Comparison of ENCODE assay signal across 21 cellular contexts in genomic region chr20:32563311-32564272, GRCh38. TPM values are rescaled to one million over a fixed set of nuclear protein-coding genes. Genes with fewer than 3 reads are reported as not detected.
A peak's percentile ranks its signal among the peaks of the same experiment; 100 is the strongest.
DNase-seq lines count a peak whose midpoint lies in the region; ATAC-seq and TF ChIP-seq lines count a peak whose summit lies in the region.
"Had no signal": no experiment of that assay in that cellular context is flagged by ENCODE, and none has a peak within 500 bp of the region (broad histone marks: within the 10 kb centered on the region; RNA-seq: fewer than 3 reads in every experiment).

No MANE protein-coding gene starts in this region.

- no peak overlapping the region for H2BK120ac ChIP-seq in mesenchymal stem cell (ENCODE audit: low read depth, low read length)

- peaks cover 43% of the 10 kb centered on the region for H3K4me1 Mint-ChIP-seq in stimulated activated naive CD8-positive, alpha-beta T cell treated with anti-CD3 and anti-CD28 coated beads, Interleukin-15, Interleukin-2, amounts not matched to agents 100 ng/mL and 50 ng/mL, for 24 hours (ENCODE audit: low read depth)
- H3K4me1 Mint-ChIP-seq in MCF 10A (ENCODE audit: insufficient read depth, unreplicated experiment) (no peaks in the 10 kb centered on the region), Caco-2 (ENCODE audit: low read depth, unreplicated experiment) (peaks cover 8% of the 10 kb centered on the region)

- H3K79me1 ChIP-seq in mesenchymal stem cell (replicated peaks; ENCODE audit: low read length, poor library complexity, severe bottlenecking) = no peaks in the 10 kb centered on the region

- no peaks in the 10 kb centered on the region for H3K36me3 Mint-ChIP-seq in stimulated activated naive CD8-positive, alpha-beta T cell treated with anti-CD3 and anti-CD28 coated beads, Interleukin-15, Interleukin-2, amounts not matched to agents 100 ng/mL and 50 ng/mL, for 24 hours (ENCODE audit: low read depth)
- no peaks in the 10 kb centered on the region for H3K36me3 Mint-ChIP-seq in MCF 10A (ENCODE audit: insufficient read depth, unreplicated experiment)
- no peaks in the 10 kb centered on the region for H3K36me3 Mint-ChIP-seq in Caco-2 (ENCODE audit: insufficient read depth, unreplicated experiment)

- H3K18ac ChIP-seq in mesenchymal stem cell (ENCODE audit: low read depth in 1 of 2, low read length in 2 of 2) = peak overlapping the region in 1 of 2 experiments; percentile 46

- CTCF ChIA-PET in MCF 10A (lab: Yijun Ruan, JAX) = interaction anchor here (0.8 kb wide), 1 partner anchor 24 kb away, joined by 3 read pairs; no protein-coding TSS in a partner anchor
- CTCF ChIA-PET in Caco-2 (lab: Charles Lee) = no interaction called here

- no peak overlapping the region for H3K23ac ChIP-seq in mesenchymal stem cell (ENCODE audit: low read length in 2 of 2)

- H3K36me3 ChIP-seq in mesenchymal stem cell (ENCODE audit: control insufficient read depth in 1 of 2, insufficient read depth in 2 of 2, low read depth in 1 of 2, low read length in 2 of 2) (peaks cover 0 to 3% of the 10 kb centered on the region in 2 experiments), Caco-2 (ENCODE audit: control insufficient read depth, insufficient read depth, low read length) (no peaks in the 10 kb centered on the region)
- H3K36me3 ChIP-seq: colonic mucosa, heart right ventricle, spleen had no signal

- no peak overlapping the region for H3K4me3 Mint-ChIP-seq in stimulated activated naive CD8-positive, alpha-beta T cell treated with anti-CD3 and anti-CD28 coated beads, Interleukin-15, Interleukin-2, amounts not matched to agents 100 ng/mL and 50 ng/mL, for 24 hours
- H3K4me3 Mint-ChIP-seq in MCF 10A (ENCODE audit: unreplicated experiment) = no peak overlapping the region
- H3K4me3 Mint-ChIP-seq in Caco-2 (ENCODE audit: unreplicated experiment) = no peak overlapping the region
- H3K4me3 Mint-ChIP-seq: activated T-cell treated with anti-CD3 and anti-CD28 coated beads, Interleukin-2, amount 50 U/mL, for 4 hours; HFFc6; nephron had no signal

- no peak overlapping the region for H2AFZ ChIP-seq in mesenchymal stem cell (ENCODE audit: low read depth, low read length)

- ATAC-seq in stimulated activated naive CD8-positive, alpha-beta T cell treated with anti-CD3 and anti-CD28 coated beads, Interleukin-15, Interleukin-2, amounts not matched to agents 100 U/mL and 50 U/mL, for 24 hours = no peak
- ATAC-seq: activated T-cell treated with anti-CD3 and anti-CD28 coated beads, Interleukin-2, amount 50 U/mL, for 4 hours had no signal

- peak overlapping the region in 1 of 2 experiments; percentile 31 for H3K14ac ChIP-seq in mesenchymal stem cell (ENCODE audit: low read length in 2 of 2)

- H3K9me3 Mint-ChIP-seq in stimulated activated naive CD8-positive, alpha-beta T cell treated with anti-CD3 and anti-CD28 coated beads, Interleukin-15, Interleukin-2, amounts not matched to agents 100 ng/mL and 50 ng/mL, for 24 hours = no peaks in the 10 kb centered on the region
- H3K9me3 Mint-ChIP-seq in MCF 10A (ENCODE audit: unreplicated experiment) (no peaks in the 10 kb centered on the region), Caco-2 (ENCODE audit: unreplicated experiment) (no peaks in the 10 kb centered on the region)
- H3K9me3 Mint-ChIP-seq: activated T-cell treated with anti-CD3 and anti-CD28 coated beads, Interleukin-2, amount 50 U/mL, for 4 hours; HFFc6; nephron had no signal

- no peak overlapping the region for H3K4me2 ChIP-seq in mesenchymal stem cell (ENCODE audit: low read length, poor library complexity, severe bottlenecking)
- H3K4me2 ChIP-seq: KMS-11 had no signal

- no peak overlapping the region for H3K9ac ChIP-seq in mesenchymal stem cell (ENCODE audit: low read length)
- H3K9ac ChIP-seq: KMS-11 had no signal

- intact Hi-C loops in MCF 10A (cut with micrococcal nuclease) = no loop called here
- intact Hi-C loops in Caco-2 (cut with micrococcal nuclease; ENCODE audit: unreplicated experiment) = no loop called here

- TF ChIP-seq CTCF in MCF 10A (IDR thresholded peaks at IDR 0.05; ENCODE audit: unreplicated experiment) (no peak), Caco-2 (IDR thresholded peaks at IDR 0.05; ENCODE audit: insufficient read depth in 1 of 2, low read depth in 1 of 2, low read length in 1 of 2, severe bottlenecking in 1 of 2, unreplicated experiment in 1 of 2) (no peak)

- H3K27me3 ChIP-seq in mesenchymal stem cell (ENCODE audit: control insufficient read depth in 1 of 2, insufficient read depth in 1 of 2, low read length in 2 of 2) = peaks cover 0 to 2% of the 10 kb centered on the region in 2 experiments
- H3K27me3 ChIP-seq in Caco-2 (replicated peaks; ENCODE audit: control insufficient read depth, insufficient read depth, low read length) = no peaks in the 10 kb centered on the region
- H3K27me3 ChIP-seq: colonic mucosa had no signal

- H3K4me1 ChIP-seq in mesenchymal stem cell (ENCODE audit: control insufficient read depth, insufficient read depth, low read depth, low read length) (peaks cover 25% of the 10 kb centered on the region), Caco-2 (peaks cover 17% of the 10 kb centered on the region)
- H3K4me1 ChIP-seq: colonic mucosa had no signal

- POLR2A ChIA-PET in MCF 10A (lab: Yijun Ruan, JAX) (interaction anchor here (0.8 kb wide), 1 partner anchor 9 kb away, joined by 5 read pairs; no protein-coding TSS in a partner anchor), Caco-2 (lab: Charles Lee) (no interaction called here)

- H2BK5ac ChIP-seq in mesenchymal stem cell (ENCODE audit: low read depth, low read length, poor library complexity, severe bottlenecking) = no peak overlapping the region

- peak overlapping the region; percentile 22 for H4K8ac ChIP-seq in mesenchymal stem cell (ENCODE audit: low read length)

- H3K9me3 ChIP-seq in mesenchymal stem cell (ENCODE audit: control insufficient read depth, low read length) (no peaks in the 10 kb centered on the region), Caco-2 (no peaks in the 10 kb centered on the region)
- H3K9me3 ChIP-seq: colonic mucosa, heart right ventricle, spleen had no signal

- peak overlapping the region; percentile 11 for H3K27ac Mint-ChIP-seq in stimulated activated naive CD8-positive, alpha-beta T cell treated with anti-CD3 and anti-CD28 coated beads, Interleukin-15, Interleukin-2, amounts not matched to agents 100 ng/mL and 50 ng/mL, for 24 hours
- H3K27ac Mint-ChIP-seq in MCF 10A (ENCODE audit: low read depth, unreplicated experiment) (no peak overlapping the region), Caco-2 (ENCODE audit: unreplicated experiment) (no peak overlapping the region)
- H3K27ac Mint-ChIP-seq: HFFc6 had no signal

- H2BK12ac ChIP-seq in mesenchymal stem cell (ENCODE audit: low read length in 2 of 2) = peak overlapping the region; percentile 45 to 55

- no TSS peak for BruUV-seq in MCF 10A (replicated peaks; lab: Mats Ljungman, UMichigan)
- BruUV-seq in Caco-2 (replicated peaks; lab: Mats Ljungman, UMichigan) = no TSS peak

- 84% methylated on average over 24 of the region's 25 CpGs for WGBS in mesenchymal stem cell

- no peak overlapping the region for H2BK15ac ChIP-seq in mesenchymal stem cell (ENCODE audit: low read depth, poor library complexity, severe bottlenecking)

- H4K91ac ChIP-seq in mesenchymal stem cell (ENCODE audit: low read length) = peak overlapping the region; percentile 61

- no peaks in the 10 kb centered on the region for H3K27me3 Mint-ChIP-seq in stimulated activated naive CD8-positive, alpha-beta T cell treated with anti-CD3 and anti-CD28 coated beads, Interleukin-15, Interleukin-2, amounts not matched to agents 100 ng/mL and 50 ng/mL, for 24 hours
- no peaks in the 10 kb centered on the region for H3K27me3 Mint-ChIP-seq in MCF 10A (ENCODE audit: insufficient read depth, unreplicated experiment)
- H3K27me3 Mint-ChIP-seq in Caco-2 (ENCODE audit: insufficient read depth, unreplicated experiment) = no peaks in the 10 kb centered on the region

- DNase-seq in stimulated activated naive CD8-positive, alpha-beta T cell treated with anti-CD3 and anti-CD28 coated beads, Interleukin-15, Interleukin-2, amounts not matched to agents 100 U/mL and 50 U/mL, for 24 hours = no peak
- peak; percentile 54 for DNase-seq in NCI-H2227 treated with DMSO at 0.1 percent for 48 hours (lab: John Stamatoyannopoulos, UW)
- DNase-seq in mesenchymal stem cell = no peak
- no peak for DNase-seq in MCF 10A (ENCODE audit: unreplicated experiment)
- no peak for DNase-seq in Caco-2
- no peak for DNase-seq in putamen (ENCODE audit: low spot score)
- no peak for DNase-seq in GM03348 (ENCODE audit: low spot score)
- DNase-seq: activated CD4-positive, alpha-beta T cell treated with anti-CD3 and anti-CD28 coated beads, Interleukin-2, amount 50 U/mL, for 48 hours; activated naive CD4-positive, alpha-beta T cell treated with anti-CD3 and anti-CD28 coated beads, Interleukin-2, amount 50 U/mL, for 16 hours; activated T-cell treated with anti-CD3 and anti-CD28 coated beads, Interleukin-2, amount 50 U/mL, for 4 hours; colonic mucosa; heart right ventricle; HFFc6; islet precursor cell; mammary epithelial cell; NCI-H446; Right ventricle myocardium superior; spleen had no signal

- no peak overlapping the region for H3K27ac ChIP-seq in mesenchymal stem cell (ENCODE audit: low read length, poor library complexity, severe bottlenecking)
- H3K27ac ChIP-seq: colonic mucosa, KMS-11 had no signal

- peak overlapping the region in 1 of 2 experiments; percentile 17 for H3K4ac ChIP-seq in mesenchymal stem cell (ENCODE audit: low read depth in 1 of 2, low read length in 2 of 2)

- H3K4me3 ChIP-seq in mesenchymal stem cell (ENCODE audit: insufficient read depth in 1 of 2, low read depth in 1 of 2, low read length in 2 of 2) (no peak overlapping the region), Caco-2 (ENCODE audit: low read depth, low read length) (no peak overlapping the region)
- H3K4me3 ChIP-seq: colonic mucosa, heart right ventricle, spleen had no signal

- no peak overlapping the region for H2AK5ac ChIP-seq in mesenchymal stem cell (ENCODE audit: low read length, severe bottlenecking)

RNA-seq across cellular contexts. Expression of gene NOL4L, which starts 21.5 kb away (rescaled TPM):
- polyA plus RNA-seq in mesenchymal stem cell (2013, experiment 1 of 2) = 34.4 TPM
- polyA plus RNA-seq in mesenchymal stem cell (2013, experiment 2 of 2) = 33.5 TPM
- total RNA-seq in MCF 10A (2022) (3.3 and 4.6 TPM in 2 replicates), Caco-2 (2022) (75.3 and 80.9 TPM in 2 replicates)

Comparison
In these comparisons a context has a peak if more than half of its experiments do, and no peak if none do; other contexts are left out.
1. RNA of gene NOL4L, which starts 21.5 kb away (total RNA-seq): 75.3 to 80.9 TPM in Caco-2; 3.3 to 4.6 TPM in MCF 10A; every median in the first group is over 10 times any median in the second.